In the genomic region with DNA sequence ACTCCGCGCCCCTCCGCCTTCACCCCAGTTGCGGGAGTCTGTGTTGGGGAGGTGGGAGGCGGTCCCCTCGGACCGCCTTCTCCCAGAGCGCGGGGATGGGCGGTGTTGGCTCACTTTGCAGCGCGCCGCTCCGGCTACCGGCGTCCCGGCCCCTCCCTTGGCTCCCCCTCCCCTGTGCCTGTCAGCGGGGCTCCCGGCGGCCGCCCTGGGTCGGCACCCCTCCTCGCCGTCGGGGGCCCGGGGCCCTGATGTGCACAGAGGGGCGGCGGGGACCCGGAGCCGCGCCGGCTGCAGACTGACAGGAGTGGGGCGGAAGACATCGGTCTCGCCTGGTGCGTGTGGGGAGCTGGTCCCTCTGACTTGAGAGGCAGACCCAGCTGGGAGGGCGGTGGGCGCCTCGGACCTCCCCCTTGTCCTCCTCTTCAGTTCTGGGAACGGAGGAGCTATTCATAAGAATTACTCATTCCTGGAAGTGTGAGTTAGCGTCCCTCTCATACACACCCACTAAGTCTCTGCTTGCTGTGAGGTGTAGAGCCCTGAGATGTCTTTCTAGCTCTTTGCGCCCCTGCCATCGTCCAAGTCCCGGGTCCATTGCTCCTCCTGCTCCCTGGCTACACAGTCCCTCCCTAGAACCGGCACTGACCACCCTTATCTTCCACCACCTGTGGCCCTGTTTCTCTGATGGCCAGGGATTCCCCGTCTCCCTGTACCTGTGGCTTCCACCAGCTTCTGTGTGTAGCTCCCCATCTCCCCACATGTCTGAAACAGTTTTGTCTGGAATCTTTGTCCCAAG, we compare ENCODE assay signal across 8 cellular contexts. TPM values are rescaled to one million over a fixed set of nuclear protein-coding genes. Genes with fewer than 3 reads are reported as not detected.
DNase-seq lines count a peak whose midpoint lies in the region; ATAC-seq and TF ChIP-seq lines count a peak whose summit lies in the region.

No MANE protein-coding gene starts in this region.

- no peak for TF ChIP-seq EP300 in transverse colon (IDR thresholded peaks at IDR 0.05; ENCODE audit: low read depth)

- DNase-seq in SJCRH30 (peak; percentile 28 to 36), transverse colon (peak; percentile 24), RWPE1 (ENCODE audit: low spot score) (no peak), kidney glomerular epithelial cell (lab: John Stamatoyannopoulos, UW) (no peak)
- no peak for DNase-seq in effector memory CD4-positive, alpha-beta T cell

- TF ChIP-seq CTCF in transverse colon (IDR thresholded peaks at IDR 0.05) (no peak), RWPE1 (conservative IDR thresholded peaks at IDR 0.05; ENCODE audit: low read depth) (no peak)

- H3K4me1 ChIP-seq in SJCRH30 (no peaks in the 10 kb centered on the region), mesodermal cell (ENCODE audit: control insufficient read depth, insufficient read depth, low read length, poor library complexity, severe bottlenecking) (peaks cover 9% of the 10 kb centered on the region), transverse colon (peaks cover 0 to 22% (median 12%) of the 10 kb centered on the region in 4 donors)
- H3K4me1 ChIP-seq in effector memory CD4-positive, alpha-beta T cell (ENCODE audit: control insufficient read depth, insufficient read depth, low read length, poor library complexity, severe bottlenecking) = peaks cover 13% of the 10 kb centered on the region

- POLR2A ChIA-PET in RWPE1 (lab: Yijun Ruan, JAX; ENCODE audit: low non-redundant PET) = interaction anchor here (0.6 kb wide), 2 partner anchors 10 to 1240 kb away, joined by 4 to 7 read pairs; partner anchors contain the start of gene HSPBAP1

- H3K9me3 ChIP-seq in SJCRH30 (replicated peaks) (no peaks in the 10 kb centered on the region), mesodermal cell (ENCODE audit: control insufficient read depth, low read length) (peaks cover 5% of the 10 kb centered on the region), transverse colon (no peaks in the 10 kb centered on the region)
- no peaks in the 10 kb centered on the region for H3K9me3 ChIP-seq in effector memory CD4-positive, alpha-beta T cell (ENCODE audit: control insufficient read depth, low read length)

- no peak for TF ChIP-seq POLR2A in transverse colon (IDR thresholded peaks at IDR 0.05)

- CTCF ChIA-PET in RWPE1 (lab: Yijun Ruan, JAX) = interaction anchor here (0.5 to 0.8 kb wide), 5 partner anchors 12 to 382 kb away, joined by 3 to 4 read pairs (median 3); no protein-coding TSS in a partner anchor

- ATAC-seq in GM21367 (IDR thresholded peaks at IDR 0.05; ENCODE audit: unreplicated experiment) = no peak

- H3K27me3 ChIP-seq in SJCRH30 (no peaks in the 10 kb centered on the region), transverse colon (peaks cover 32% of the 10 kb centered on the region)
- H3K27me3 ChIP-seq in effector memory CD4-positive, alpha-beta T cell (replicated peaks; ENCODE audit: control insufficient read depth, insufficient read depth, low read length, poor library complexity, severe bottlenecking) = peaks cover 22% of the 10 kb centered on the region

- WGBS in mesodermal cell (ENCODE audit: insufficient coverage in 2 of 2), 2 experiments = 3 to 4% methylated on average over 29 to 34 of the region's 46 CpGs
- WGBS in transverse colon (ENCODE audit: low coverage in 1 of 2), 2 donors = 12 to 19% methylated on average over 3 to 42 of the region's 46 CpGs

- peak overlapping the region; percentile 84 for H3K27ac ChIP-seq in SJCRH30
- H3K27ac ChIP-seq in effector memory CD4-positive, alpha-beta T cell (ENCODE audit: insufficient read depth, low read length, poor library complexity, severe bottlenecking) = no peak overlapping the region
- H3K27ac ChIP-seq in mesodermal cell (ENCODE audit: low read depth, low read length, severe bottlenecking) = no peak overlapping the region
- peak overlapping the region; percentile 82 to 88 (median 84) for H3K27ac ChIP-seq in transverse colon
- no peak overlapping the region for H3K27ac ChIP-seq in RWPE1

- in situ Hi-C loops in transverse colon (cut with MboI; ENCODE audit: low pct_ligation_motif_present in 1 of 4, low pct_unique_long_range_greater_than_20kb in 1 of 4, low sequenced_read_pairs in 3 of 4) = loop anchor here in 1 of 4 donors (25.0 kb wide), 2 partner anchors 253 to 428 kb away; no protein-coding TSS in a partner anchor

- H3K4me3 ChIP-seq in GM08714 (ENCODE audit: low read length) = peak overlapping the region; percentile 14; the same call in 1 of the 2 replicates
- H3K4me3 ChIP-seq in SJCRH30 = peak overlapping the region; percentile 86
- peak overlapping the region; percentile 47 for H3K4me3 ChIP-seq in effector memory CD4-positive, alpha-beta T cell (ENCODE audit: insufficient read depth, low read depth, low read length, poor library complexity, severe bottlenecking)
- peak overlapping the region; percentile 90 for H3K4me3 ChIP-seq in mesodermal cell (ENCODE audit: extremely low read depth, insufficient read depth, low read length, poor library complexity, severe bottlenecking)
- peak overlapping the region; percentile 66 to 86 (median 76) for H3K4me3 ChIP-seq in transverse colon

- intact Hi-C loops in transverse colon (cut with DNase I; ENCODE audit: low total_unique reads) = no loop called here

- no peaks in the 10 kb centered on the region for H3K36me3 ChIP-seq in SJCRH30
- H3K36me3 ChIP-seq in effector memory CD4-positive, alpha-beta T cell (ENCODE audit: control insufficient read depth, insufficient read depth, low read length) = no peaks in the 10 kb centered on the region
- H3K36me3 ChIP-seq in mesodermal cell (ENCODE audit: control insufficient read depth, insufficient read depth, low read length) = no peaks in the 10 kb centered on the region
- no peaks in the 10 kb centered on the region for H3K36me3 ChIP-seq in transverse colon

RNA-seq across cellular contexts. Expression of gene KALRN, which starts 1.0 kb away (rescaled TPM):
- total RNA-seq in SJCRH30 (2014; rRNA removed; shearing (Covaris generic)) = 12.2 and 13.8 TPM in 2 replicates
- 37.4 TPM for polyA plus RNA-seq in mesodermal cell (2013, experiment 1 of 2)
- 31.0 TPM for polyA plus RNA-seq in mesodermal cell (2013, experiment 2 of 2)
- 100 to 1,000 TPM in 2 of 4 donors, 10 to 100 TPM in 2; 76.5 to 308 (median 90.3) TPM for total RNA-seq in transverse colon

RNA-seq across cellular contexts. Expression of gene ROPN1, which starts 42.3 kb away (rescaled TPM):
- total RNA-seq in SJCRH30 (2014; rRNA removed; shearing (Covaris generic)) = not detected in 2 replicates
- polyA plus RNA-seq in mesodermal cell (2013, experiment 1 of 2) = not detected
- polyA plus RNA-seq in mesodermal cell (2013, experiment 2 of 2) = not detected
- total RNA-seq in transverse colon = 1 to 10 TPM in 3 of 4 donors, not detected in 1; 1.9 to 3.4 (median 3.0) TPM

Comparison
In these comparisons a context has a peak if more than half of its experiments do, and no peak if none do; other contexts are left out.
1. H3K4me3 ChIP-seq: peak in every context shown above with its lines; median percentile 90 in mesodermal cell; 86 in SJCRH30; 76 in transverse colon; 47 in effector memory CD4-positive, alpha-beta T cell; 14 in GM08714.
2. DNase-seq: peak in SJCRH30 (2 of 2) and transverse colon (single experiment); none in effector memory CD4-positive, alpha-beta T cell (0 of 3), RWPE1 (single experiment) and kidney glomerular epithelial cell (single experiment).
3. H3K27ac ChIP-seq: peak in SJCRH30 (single experiment) and transverse colon (4 of 4); none in effector memory CD4-positive, alpha-beta T cell (single experiment), mesodermal cell (single experiment) and RWPE1 (single experiment).